ENCODE assay signal across 1 cellular context in genomic region chr12:6166808-6167207, GRCh38.
TF ChIP-seq lines count a peak whose summit lies in the region.

No MANE protein-coding gene starts in this region.

TF ChIP-seq in endothelial cell of umbilical vein, 7 proteins besides CTCF, POLR2A, EP300 and RAD21:
- no peak for TF ChIP-seq GATA2 (IDR thresholded peaks at IDR 0.05; ENCODE audit: insufficient read depth, insufficient read length, low read depth, low read length)
- no peak for TF ChIP-seq MYC (IDR thresholded peaks at IDR 0.05; ENCODE audit: low read depth, low read length)
TF ChIP-seq in endothelial cell of umbilical vein: peak in this region for 0.
